Comparison of ENCODE assay signal across 8 cellular contexts in genomic region chr22:21867528-21868266, GRCh38. TPM values are rescaled to one million over a fixed set of nuclear protein-coding genes. Genes with fewer than 3 reads are reported as not detected.
DNase-seq lines count a peak whose midpoint lies in the region; FAIRE-seq and TF ChIP-seq lines count a peak whose summit lies in the region.

Gene MAPK1, minus strand, starts transcription at chr22:21867645. Its CDS starts 205 bp downstream, at chr22:21867440.

- TF ChIP-seq POLR2A in H54 (IDR thresholded peaks at IDR 0.05; ENCODE audit: low read depth, low read length), result peak; percentile 76

- DNase-seq in G401 (ENCODE audit: low spot score) (peak; percentile 92), H54 (ENCODE audit: insufficient read length, low spot score) (peak; percentile 74), LoVo (ENCODE audit: low spot score) (peak; percentile 89), SJSA1 (ENCODE audit: low read depth in 1 of 2, low spot score in 2 of 2) (peak; percentile 79 to 92), frontal cortex (ENCODE audit: low spot score in 2 of 2) (peak; percentile 95), non-pigmented ciliary epithelial cell (ENCODE audit: low read depth) (peak; percentile 20), superior temporal gyrus (ENCODE audit: extremely low spot score) (peak; percentile 89)
- peak; percentile 95 for DNase-seq in activated naive CD4-positive, alpha-beta T cell treated with Interleukin-2 at 50 U/mL for 16 hours

- peaks cover 11% of the 10 kb centered on the region; the same call in 1 of the 2 replicates for H3K36me3 ChIP-seq in SJSA1

- peak within 1 kb of the TSS; percentile 33 for H3K27ac ChIP-seq in SJSA1

- no peak for FAIRE-seq in H54 (lab: Jason Lieb, UNC)
- FAIRE-seq in frontal cortex (lab: Jason Lieb, UNC), result no peak

- H3K4me1 ChIP-seq in SJSA1 (replicated peaks), result peaks cover 18% of the 10 kb centered on the region

- H3K27me3 ChIP-seq in SJSA1 (replicated peaks), result no peaks in the 10 kb centered on the region

- H3K4me3 ChIP-seq in SJSA1, result peak within 1 kb of the TSS; percentile 97

- H3K9me3 ChIP-seq in SJSA1 (replicated peaks), result no peaks in the 10 kb centered on the region

- in situ Hi-C loops in G401 (cut with HindIII; ENCODE audit: low sequenced_read_pairs), result no loop called here

RNA-seq across cellular contexts. Expression of gene MAPK1, which starts in this region (rescaled TPM):
- total RNA-seq in G401 (2014; rRNA removed; shearing (Covaris generic)), result 43.7 and 48.3 TPM in 2 replicates
- total RNA-seq in SJSA1 (2014; rRNA removed; shearing (Covaris generic)), result 69.2 and 113 TPM in 2 replicates
- total RNA-seq in frontal cortex, result 74.2 TPM

Comparison
In these comparisons a context has a peak if more than half of its experiments do, and no peak if none do; other contexts are left out.
1. Peak in every context shown above with its lines: DNase-seq, H3K4me3 ChIP-seq and H3K27ac ChIP-seq.
2. DNase-seq: peak in every context shown above with its lines; median percentile 95 in activated naive CD4-positive, alpha-beta T cell treated with Interleukin-2 at 50 U/mL for 16 hours; 95 in frontal cortex; 92 in G401; 89 in LoVo; 89 in superior temporal gyrus; 86 in SJSA1; 74 in H54; 20 in non-pigmented ciliary epithelial cell.